Comparison of ENCODE assay signal across 2 cellular contexts in the genomic region with DNA sequence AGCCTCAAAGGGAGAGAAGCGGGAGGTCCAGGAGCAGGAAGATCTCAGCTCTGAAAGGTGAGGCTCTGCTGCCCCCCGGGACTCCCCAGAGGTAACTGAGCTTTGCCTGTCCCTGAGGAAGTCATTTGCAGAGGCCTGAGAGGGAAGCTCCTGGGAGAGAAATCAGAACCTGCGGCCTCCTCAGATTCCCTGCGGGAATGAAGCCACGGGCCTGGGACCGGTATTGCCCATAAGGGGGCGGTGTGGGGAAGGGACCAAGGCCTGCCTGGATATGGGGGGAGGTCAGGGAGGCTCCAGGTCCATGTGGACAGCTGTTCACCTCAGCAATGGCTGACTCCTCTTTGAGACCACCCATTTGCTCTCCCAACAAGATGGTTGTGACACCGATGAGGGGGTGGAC.
TF ChIP-seq lines count a peak whose summit lies in the region.

No MANE protein-coding gene starts in this region.

TF ChIP-seq in HEK293T, 16 proteins besides CTCF, POLR2A, EP300 and RAD21:
- TF ChIP-seq FOXA1 (IDR thresholded peaks at IDR 0.05) (no peak), SUZ12 (IDR thresholded peaks at IDR 0.05) (no peak), ZNF384 (IDR thresholded peaks at IDR 0.05) (no peak), FOXM1 (IDR thresholded peaks at IDR 0.05; ENCODE audit: borderline replicate concordance) (no peak), FOXK2 (IDR thresholded peaks at IDR 0.05) (no peak), HDGF (IDR thresholded peaks at IDR 0.05; ENCODE audit: borderline replicate concordance) (no peak), CTBP1 (IDR thresholded peaks at IDR 0.05; ENCODE audit: borderline replicate concordance) (no peak), NFRKB (IDR thresholded peaks at IDR 0.05) (no peak), SP1 (IDR thresholded peaks at IDR 0.05) (no peak), LEF1 (IDR thresholded peaks at IDR 0.05; ENCODE audit: borderline replicate concordance) (no peak), TARDBP (IDR thresholded peaks at IDR 0.05) (no peak), PKNOX1 (IDR thresholded peaks at IDR 0.05) (no peak), ARNT (IDR thresholded peaks at IDR 0.05) (no peak), L3MBTL2 (conservative IDR thresholded peaks at IDR 0.05) (no peak), BHLHE40 (IDR thresholded peaks at IDR 0.05; ENCODE audit: borderline replicate concordance) (no peak), ELF4 (IDR thresholded peaks at IDR 0.05) (no peak)

TF ChIP-seq in K562, 482 proteins besides CTCF, POLR2A, EP300 and RAD21:
- TF ChIP-seq CHD4 (IDR thresholded peaks at IDR 0.05; ENCODE audit: insufficient read depth, insufficient replicate concordance, low read depth, low read length, poor library complexity, severe bottlenecking): no peak
- no peak for TF ChIP-seq ZNF318 (IDR thresholded peaks at IDR 0.05; ENCODE audit: borderline replicate concordance in 1 of 2, low read depth in 1 of 2)
- TF ChIP-seq, protein P1, sequence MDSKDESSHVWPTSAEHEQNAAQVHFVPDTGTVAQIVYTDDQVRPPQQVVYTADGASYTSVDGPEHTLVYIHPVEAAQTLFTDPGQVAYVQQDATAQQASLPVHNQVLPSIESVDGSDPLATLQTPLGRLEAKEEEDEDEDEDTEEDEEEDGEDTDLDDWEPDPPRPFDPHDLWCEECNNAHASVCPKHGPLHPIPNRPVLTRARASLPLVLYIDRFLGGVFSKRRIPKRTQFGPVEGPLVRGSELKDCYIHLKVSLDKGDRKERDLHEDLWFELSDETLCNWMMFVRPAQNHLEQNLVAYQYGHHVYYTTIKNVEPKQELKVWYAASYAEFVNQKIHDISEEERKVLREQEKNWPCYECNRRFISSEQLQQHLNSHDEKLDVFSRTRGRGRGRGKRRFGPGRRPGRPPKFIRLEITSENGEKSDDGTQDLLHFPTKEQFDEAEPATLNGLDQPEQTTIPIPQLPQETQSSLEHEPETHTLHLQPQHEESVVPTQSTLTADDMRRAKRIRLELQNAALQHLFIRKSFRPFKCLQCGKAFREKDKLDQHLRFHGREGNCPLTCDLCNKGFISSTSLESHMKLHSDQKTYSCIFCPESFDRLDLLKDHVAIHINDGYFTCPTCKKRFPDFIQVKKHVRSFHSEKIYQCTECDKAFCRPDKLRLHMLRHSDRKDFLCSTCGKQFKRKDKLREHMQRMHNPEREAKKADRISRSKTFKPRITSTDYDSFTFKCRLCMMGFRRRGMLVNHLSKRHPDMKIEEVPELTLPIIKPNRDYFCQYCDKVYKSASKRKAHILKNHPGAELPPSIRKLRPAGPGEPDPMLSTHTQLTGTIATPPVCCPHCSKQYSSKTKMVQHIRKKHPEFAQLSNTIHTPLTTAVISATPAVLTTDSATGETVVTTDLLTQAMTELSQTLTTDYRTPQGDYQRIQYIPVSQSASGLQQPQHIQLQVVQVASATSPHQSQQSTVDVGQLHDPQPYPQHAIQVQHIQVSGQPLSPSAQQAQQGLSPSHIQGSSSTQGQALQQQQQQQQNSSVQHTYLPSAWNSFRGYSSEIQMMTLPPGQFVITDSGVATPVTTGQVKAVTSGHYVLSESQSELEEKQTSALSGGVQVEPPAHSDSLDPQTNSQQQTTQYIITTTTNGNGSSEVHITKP (IDR thresholded peaks at IDR 0.05; ENCODE audit: partially characterized antibody): peak; percentile 43
- no peak for TF ChIP-seq ZFP36 (IDR thresholded peaks at IDR 0.05; ENCODE audit: low read depth, low read length, partially characterized antibody)
